Comparison of ENCODE assay signal across 30 cellular contexts in the genomic region with DNA sequence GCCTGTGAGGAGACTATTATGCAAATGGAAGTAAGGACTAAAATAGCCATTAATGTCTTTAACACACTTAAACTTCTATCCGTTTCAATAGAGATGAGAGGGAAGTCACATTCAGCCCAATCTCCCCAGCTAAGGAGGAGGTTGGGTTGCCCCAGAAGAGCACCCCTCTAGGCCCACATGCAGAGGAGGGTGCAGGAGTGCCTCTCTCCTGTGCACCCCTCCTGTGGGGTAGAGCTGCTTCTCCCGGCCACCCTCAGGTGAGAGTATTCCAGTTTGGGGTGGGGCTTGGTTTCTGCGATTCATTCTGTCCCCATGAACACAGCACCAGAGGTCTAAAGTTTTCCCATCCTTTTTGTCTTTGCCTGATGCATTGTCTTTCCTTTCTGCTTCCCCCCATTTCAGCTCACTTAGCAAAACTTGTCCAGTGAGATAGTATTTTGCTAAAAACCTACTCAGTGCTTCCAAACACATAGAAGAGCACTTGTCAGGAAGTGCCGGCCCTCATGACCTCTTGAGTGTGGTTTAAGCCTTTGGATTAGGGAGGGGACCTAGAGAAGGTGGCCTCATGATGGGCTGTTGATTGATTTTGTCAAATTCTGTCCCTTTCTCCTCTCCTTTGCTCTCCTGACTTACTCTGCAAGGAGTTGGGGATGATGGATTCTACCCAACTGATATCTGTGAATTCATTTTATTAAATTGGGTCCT. TPM values are rescaled to one million over a fixed set of nuclear protein-coding genes. Genes with fewer than 3 reads are reported as not detected.
DNase-seq lines count a peak whose midpoint lies in the region; ATAC-seq and TF ChIP-seq lines count a peak whose summit lies in the region.
"Had no signal": no experiment of that assay in that cellular context is flagged by ENCODE, and none has a peak within 500 bp of the region (broad histone marks: within the 10 kb centered on the region; RNA-seq: fewer than 3 reads in every experiment).

No MANE protein-coding gene starts in this region.

- no peak overlapping the region for H2AK5ac ChIP-seq in trophoblast cell (ENCODE audit: low read length)

- no peaks in the 10 kb centered on the region for H3K36me3 ChIP-seq in GM23338 (ENCODE audit: insufficient read depth)
- H3K36me3 ChIP-seq in endocrine pancreas (ENCODE audit: control insufficient read depth, insufficient read depth, low read length), result no peaks in the 10 kb centered on the region
- H3K36me3 ChIP-seq in trophoblast cell (ENCODE audit: control insufficient read depth in 1 of 2, insufficient read depth in 2 of 2, low read length in 2 of 2), result no peaks in the 10 kb centered on the region
- no peaks in the 10 kb centered on the region for H3K36me3 ChIP-seq in gastrocnemius medialis
- H3K36me3 ChIP-seq: BE2C had no signal

- no peak overlapping the region for H3K18ac ChIP-seq in trophoblast cell (ENCODE audit: low read length)

- no peak overlapping the region for H2BK12ac ChIP-seq in trophoblast cell (ENCODE audit: low read length)

- H3K9me2 ChIP-seq in GM23338 (ENCODE audit: insufficient read depth), result no peaks in the 10 kb centered on the region

- H3K27me3 ChIP-seq in GM23338 (ENCODE audit: insufficient read depth), result no peaks in the 10 kb centered on the region
- H3K27me3 ChIP-seq in endocrine pancreas (ENCODE audit: control insufficient read depth, insufficient read depth, low read length), result no peaks in the 10 kb centered on the region
- H3K27me3 ChIP-seq in trophoblast cell (ENCODE audit: insufficient read depth, low read length), result no peaks in the 10 kb centered on the region
- H3K27me3 ChIP-seq in gastrocnemius medialis, result no peaks in the 10 kb centered on the region

- intact Hi-C loops in gastrocnemius medialis (cut with DNase I; ENCODE audit: low total_unique reads), result no loop called here

- TF ChIP-seq CTCF in GM23338 (conservative IDR thresholded peaks at IDR 0.05; ENCODE audit: low read depth in 2 of 2) (no peak), gastrocnemius medialis (IDR thresholded peaks at IDR 0.05 in 4 of 5, conservative IDR thresholded peaks at IDR 0.05 in 1 of 5) (no peak)

- H3K4ac ChIP-seq in trophoblast cell (ENCODE audit: low read depth, low read length), result no peak overlapping the region

- no peak overlapping the region for H4K12ac ChIP-seq in trophoblast cell (ENCODE audit: low read depth, low read length)

- H3K4me3 ChIP-seq in GM23338 (no peak overlapping the region), endocrine pancreas (ENCODE audit: control insufficient read depth, insufficient read depth, low read length) (peak overlapping the region; percentile 22), trophoblast cell (ENCODE audit: low read depth, low read length) (no peak overlapping the region), gastrocnemius medialis (no peak overlapping the region)
- H3K4me3 ChIP-seq: GM12878, SK-N-MC had no signal

- H2BK5ac ChIP-seq in trophoblast cell (ENCODE audit: low read depth, low read length, poor library complexity), result no peak overlapping the region

- no peak overlapping the region for H3K23ac ChIP-seq in trophoblast cell (ENCODE audit: low read length)

- H3K14ac ChIP-seq in trophoblast cell (ENCODE audit: low read length), result no peak overlapping the region

- H3K4me1 Mint-ChIP-seq in GM23338, result peaks cover 38% of the 10 kb centered on the region
- no peaks in the 10 kb centered on the region for H3K4me1 Mint-ChIP-seq in activated naive CD8-positive, alpha-beta T cell treated with anti-CD3 and anti-CD28 coated beads, Interleukin-2, amount 50 U/mL, for 24 hours

- in situ Hi-C loops in gastrocnemius medialis (cut with MboI; ENCODE audit: low sequenced_read_pairs in 4 of 4), result no loop called here

- H3K9ac ChIP-seq in endocrine pancreas (ENCODE audit: control insufficient read depth, insufficient read depth, low read length), result no peak overlapping the region
- no peak overlapping the region for H3K9ac ChIP-seq in trophoblast cell (ENCODE audit: low read length)

- H3K9me3 ChIP-seq in endocrine pancreas (ENCODE audit: control insufficient read depth, low read length) (no peaks in the 10 kb centered on the region), trophoblast cell (ENCODE audit: insufficient read depth, low read depth, low read length) (no peaks in the 10 kb centered on the region), gastrocnemius medialis (no peaks in the 10 kb centered on the region)
- H3K9me3 ChIP-seq: BE2C had no signal

- H3K36me3 Mint-ChIP-seq in GM23338 (ENCODE audit: low read depth), result no peaks in the 10 kb centered on the region
- H3K36me3 Mint-ChIP-seq in activated naive CD8-positive, alpha-beta T cell treated with anti-CD3 and anti-CD28 coated beads, Interleukin-2, amount 50 U/mL, for 24 hours (ENCODE audit: low read depth), result no peaks in the 10 kb centered on the region

- DNase-seq in NCI-H510A treated with DMSO at 0.1 percent for 48 hours (lab: John Stamatoyannopoulos, UW), result peak; percentile 7
- DNase-seq in NCI-H510A (lab: John Stamatoyannopoulos, UW), result no peak
- no peak for DNase-seq in GM23338 (ENCODE audit: low spot score)
- no peak for DNase-seq in trophoblast cell
- DNase-seq in gastrocnemius medialis, result no peak
- no peak for DNase-seq in activated naive CD8-positive, alpha-beta T cell treated with anti-CD3 and anti-CD28 coated beads, Interleukin-2, amount 50 U/mL, for 24 hours
- DNase-seq in NCI-H2029 (lab: John Stamatoyannopoulos, UW), result no peak
- DNase-seq: 8988T; ACHN; BE2C; CD4-positive, alpha-beta T cell; EL; GDM1; HCEC 1CT; Kasumi-1; NCI-H1092 treated with DMSO at 0.1 percent for 48 hours; NCI-H1436; NCI-H187; NCI-H446; NCI-H526 treated with DMSO at 0.1 percent for 48 hours; SIG-M5; SW 1271 had no signal

- peaks cover 40% of the 10 kb centered on the region for H3K4me1 ChIP-seq in GM23338 (ENCODE audit: insufficient read depth)
- peaks cover 6% of the 10 kb centered on the region for H3K4me1 ChIP-seq in endocrine pancreas (ENCODE audit: control insufficient read depth, insufficient read depth, low read length)
- H3K4me1 ChIP-seq in trophoblast cell (ENCODE audit: control insufficient read depth in 1 of 2, insufficient read depth in 2 of 2, low read length in 2 of 2), result no peaks in the 10 kb centered on the region
- no peaks in the 10 kb centered on the region for H3K4me1 ChIP-seq in gastrocnemius medialis
- H3K4me1 ChIP-seq: BE2C had no signal

- no peak overlapping the region for H3K27ac ChIP-seq in GM23338 (ENCODE audit: low read depth)
- H3K27ac ChIP-seq in trophoblast cell (ENCODE audit: low read depth, low read length), result no peak overlapping the region
- H3K27ac ChIP-seq in gastrocnemius medialis, result no peak overlapping the region
- H3K27ac ChIP-seq: HL-60, RWPE1, SK-N-MC had no signal

- no peaks in the 10 kb centered on the region for H3F3A ChIP-seq in GM23338 (replicated peaks; ENCODE audit: low read depth)

- no peak overlapping the region; the same call in 2 of the 3 replicates for H3K4me3 Mint-ChIP-seq in GM23338
- H3K4me3 Mint-ChIP-seq in activated naive CD8-positive, alpha-beta T cell treated with anti-CD3 and anti-CD28 coated beads, Interleukin-2, amount 50 U/mL, for 24 hours, result no peak overlapping the region
- H3K4me3 Mint-ChIP-seq: CD4-positive, alpha-beta T cell had no signal

- ATAC-seq in GM23338 (peak; percentile 26; the same call in 1 of the 3 replicates), gastrocnemius medialis (no peak)
- no peak for ATAC-seq in activated naive CD8-positive, alpha-beta T cell treated with anti-CD3 and anti-CD28 coated beads, Interleukin-2, amount 50 U/mL, for 24 hours
- ATAC-seq: GM12878, Panc1 had no signal

- H4K91ac ChIP-seq in trophoblast cell (ENCODE audit: low read depth, low read length), result no peak overlapping the region

- H3K27me3 Mint-ChIP-seq in GM23338 (ENCODE audit: insufficient read depth, low read depth, poor library complexity), result peaks cover 6% of the 10 kb centered on the region
- H3K27me3 Mint-ChIP-seq in activated naive CD8-positive, alpha-beta T cell treated with anti-CD3 and anti-CD28 coated beads, Interleukin-2, amount 50 U/mL, for 24 hours, result no peaks in the 10 kb centered on the region

- no peaks in the 10 kb centered on the region for H4K20me1 ChIP-seq in GM23338 (replicated peaks; ENCODE audit: insufficient read depth)

- H3K4me2 ChIP-seq in GM23338 (peak overlapping the region; percentile 61), trophoblast cell (ENCODE audit: low read length) (no peak overlapping the region)

- H2BK120ac ChIP-seq in trophoblast cell (ENCODE audit: insufficient read depth, low read length, poor library complexity), result no peak overlapping the region

- no CpG with 5 or more reads among the region's 4 CpGs for WGBS in trophoblast cell (ENCODE audit: extremely low coverage, insufficient coverage, insufficient read length)

- no peak for TF ChIP-seq POLR2A in gastrocnemius medialis (IDR thresholded peaks at IDR 0.05)

- H3K27ac Mint-ChIP-seq in GM23338, result no peak overlapping the region
- no peak overlapping the region for H3K27ac Mint-ChIP-seq in activated naive CD8-positive, alpha-beta T cell treated with anti-CD3 and anti-CD28 coated beads, Interleukin-2, amount 50 U/mL, for 24 hours
- H3K27ac Mint-ChIP-seq: CD4-positive, alpha-beta T cell had no signal

- no peak overlapping the region for H2AFZ ChIP-seq in GM23338
- no peak overlapping the region for H2AFZ ChIP-seq in trophoblast cell (ENCODE audit: insufficient read depth, low read length, poor library complexity)

- H4K8ac ChIP-seq in trophoblast cell (ENCODE audit: low read depth, low read length), result peak overlapping the region; percentile 19

- H3K79me2 ChIP-seq in GM23338 (replicated peaks; ENCODE audit: insufficient read depth), result no peaks in the 10 kb centered on the region
- H3K79me2 ChIP-seq in trophoblast cell (ENCODE audit: control insufficient read depth, insufficient read depth, low read length, poor library complexity), result no peaks in the 10 kb centered on the region

- H3K9me3 Mint-ChIP-seq in GM23338, result no peaks in the 10 kb centered on the region
- no peaks in the 10 kb centered on the region for H3K9me3 Mint-ChIP-seq in activated naive CD8-positive, alpha-beta T cell treated with anti-CD3 and anti-CD28 coated beads, Interleukin-2, amount 50 U/mL, for 24 hours
- H3K9me3 Mint-ChIP-seq: CD4-positive, alpha-beta T cell had no signal

- H3K79me1 ChIP-seq in trophoblast cell (ENCODE audit: low read length), result no peaks in the 10 kb centered on the region

TF ChIP-seq in GM23338, 12 proteins besides CTCF, POLR2A, EP300 and RAD21 (continues in another document):
- no peak for TF ChIP-seq ZNF114 (CRISPR knock-in tag; IDR thresholded peaks at IDR 0.05)
- TF ChIP-seq CREB1 (CRISPR knock-in tag; IDR thresholded peaks at IDR 0.05; ENCODE audit: low read depth), result no peak

RNA-seq across cellular contexts. Expression of gene FGF9, which starts 28.3 kb away (rescaled TPM):
- total RNA-seq in GM23338 (2014; rRNA removed; shearing (Covaris generic)), result 0.08 TPM in 1 of 2 replicates, not detected in the other
- polyA plus RNA-seq in GM23338 (2016; fragmentation: Nextera tagmentation; extraction: Ambion mirVana), result 0.27 TPM in 1 of 2 replicates, not detected in the other
- polyA plus RNA-seq in trophoblast cell (2013), result 0.32 and 0.34 TPM in 2 replicates
- under 1 TPM in 3 of 4 donors, not detected in 1; 0.16 to 0.38 (median 0.25) TPM for total RNA-seq in gastrocnemius medialis
- total RNA-seq: H1, M059J had no signal
